Comparison of ENCODE assay signal across 8 cellular contexts in genomic region chr19:58305932-58306323, GRCh38. TPM values are rescaled to one million over a fixed set of nuclear protein-coding genes. Genes with fewer than 3 reads are reported as not detected.
A peak's percentile ranks its signal among the peaks of the same experiment; 100 is the strongest.
DNase-seq lines count a peak whose midpoint lies in the region; ATAC-seq and TF ChIP-seq lines count a peak whose summit lies in the region.

No MANE protein-coding gene starts in this region.

- DNase-seq in GM10248 (ENCODE audit: extremely low spot score) (peak; percentile 33), endodermal cell (no peak), osteoblast (ENCODE audit: insufficient read length, low spot score, missing footprints) (no peak)

- H3K27ac ChIP-seq in OCI-LY3 (ENCODE audit: low read length) (peak overlapping the region; percentile 50; the same call in 1 of the 2 replicates), endodermal cell (ENCODE audit: low read depth, low read length) (no peak overlapping the region), osteoblast (ENCODE audit: low read depth, low read length) (peak overlapping the region; percentile 94)

- H3K79me2 ChIP-seq in OCI-LY3 (ENCODE audit: low read length) (peaks cover 47% of the 10 kb centered on the region), osteoblast (ENCODE audit: insufficient read depth, low read length) (peaks cover 44% of the 10 kb centered on the region)

- peaks cover 54% of the 10 kb centered on the region for H3K36me3 ChIP-seq in OCI-LY3 (replicated peaks; ENCODE audit: low read depth, low read length)
- peaks cover 60% of the 10 kb centered on the region for H3K36me3 ChIP-seq in endodermal cell (ENCODE audit: control insufficient read depth, insufficient read depth, low read length)
- H3K36me3 ChIP-seq in osteoblast (ENCODE audit: insufficient read depth, low read length): peaks cover 32% of the 10 kb centered on the region

- no peak for TF ChIP-seq CTCF in GM10248 (IDR thresholded peaks at IDR 0.05; ENCODE audit: control extremely low read depth, extremely low read depth, low read depth, missing control alignments)
- TF ChIP-seq CTCF in OCI-LY3 (IDR thresholded peaks at IDR 0.05; ENCODE audit: low read depth, low read length): no peak
- TF ChIP-seq CTCF in endodermal cell (conservative IDR thresholded peaks at IDR 0.05): no peak
- TF ChIP-seq CTCF in osteoblast (IDR thresholded peaks at IDR 0.05; ENCODE audit: extremely low read depth, low read depth, low read length): no peak

- no peaks in the 10 kb centered on the region for H3K27me3 ChIP-seq in OCI-LY3 (ENCODE audit: low read depth, low read length)
- no peaks in the 10 kb centered on the region for H3K27me3 ChIP-seq in endodermal cell (ENCODE audit: control insufficient read depth, insufficient read depth, low read length, poor library complexity, severe bottlenecking)
- no peaks in the 10 kb centered on the region for H3K27me3 ChIP-seq in osteoblast (ENCODE audit: insufficient read depth, low read length)

- 70 to 78% methylated on average over 12 of the region's 12 CpGs for WGBS in endodermal cell (ENCODE audit: insufficient coverage in 1 of 2, insufficient read length in 1 of 2), 2 experiments

- H3K9me3 Mint-ChIP-seq in endodermal cell: no peaks in the 10 kb centered on the region

- peaks cover 13% of the 10 kb centered on the region for H3K4me1 ChIP-seq in OCI-LY3 (ENCODE audit: low read length)
- no peaks in the 10 kb centered on the region for H3K4me1 ChIP-seq in endodermal cell (ENCODE audit: control insufficient read depth, insufficient read depth, low read length)
- peaks cover 14% of the 10 kb centered on the region for H3K4me1 ChIP-seq in osteoblast (ENCODE audit: insufficient read depth, low read length)

- H2AFZ ChIP-seq in OCI-LY3 (ENCODE audit: low read depth, low read length) (no peak overlapping the region), osteoblast (ENCODE audit: low read length) (peak overlapping the region; percentile 94)

- POLR2A ChIA-PET in GM10248 (lab: Yijun Ruan, JAX): interaction anchor here (0.6 to 1.5 kb wide), 2 partner anchors 19 to 21 kb away, joined by 4 to 5 read pairs; partner anchors contain the start of gene ZSCAN22

- H3K9ac ChIP-seq in OCI-LY3 (ENCODE audit: low read length) (peak overlapping the region; percentile 83), endodermal cell (ENCODE audit: extremely low read depth, low read length, poor library complexity, severe bottlenecking) (peak overlapping the region; percentile 81)

- H3K9me3 ChIP-seq in OCI-LY3 (ENCODE audit: insufficient read depth, low read length) (no peaks in the 10 kb centered on the region), endodermal cell (ENCODE audit: control insufficient read depth, low read length) (no peaks in the 10 kb centered on the region), osteoblast (ENCODE audit: low read depth, low read length) (no peaks in the 10 kb centered on the region)

- peaks cover 39% of the 10 kb centered on the region for H3K36me3 Mint-ChIP-seq in endodermal cell (ENCODE audit: low read depth)

- no peaks in the 10 kb centered on the region for H4K20me1 ChIP-seq in OCI-LY3 (ENCODE audit: insufficient read depth, low read length)
- peaks cover 11% of the 10 kb centered on the region for H4K20me1 ChIP-seq in osteoblast (ENCODE audit: insufficient read depth, low read length)

- peak overlapping the region; percentile 89 for H3K4me2 ChIP-seq in OCI-LY3 (ENCODE audit: low read length)
- H3K4me2 ChIP-seq in osteoblast (ENCODE audit: insufficient read depth, low read length): peak overlapping the region; percentile 82

- H3K4me3 ChIP-seq in OCI-LY3 (ENCODE audit: low read length) (peak overlapping the region; percentile 88), endodermal cell (ENCODE audit: low read length) (peak overlapping the region; percentile 98), osteoblast (ENCODE audit: insufficient read depth, low read length) (peak overlapping the region; percentile 96)

- H3K27me3 Mint-ChIP-seq in endodermal cell (ENCODE audit: insufficient read depth): no peaks in the 10 kb centered on the region

- H3K4me3 Mint-ChIP-seq in endodermal cell: peak overlapping the region; percentile 97

- H3K4me1 Mint-ChIP-seq in endodermal cell: peaks cover 14% of the 10 kb centered on the region

- CTCF ChIA-PET in GM10248 (lab: Yijun Ruan, JAX): interaction anchor here (1.0 to 1.6 kb wide), 2 partner anchors 16 to 20 kb away, joined by 3 to 5 read pairs; no protein-coding TSS in a partner anchor

- ATAC-seq in GM18870 (IDR thresholded peaks at IDR 0.05; ENCODE audit: unreplicated experiment): no peak
- no peak for ATAC-seq in HG03159 (IDR thresholded peaks at IDR 0.05; ENCODE audit: unreplicated experiment)
- ATAC-seq in GM19395 (IDR thresholded peaks at IDR 0.05; ENCODE audit: unreplicated experiment): no peak
- no peak for ATAC-seq in GM18909 (IDR thresholded peaks at IDR 0.05; ENCODE audit: poor library complexity, unreplicated experiment)

- peak overlapping the region; percentile 54 for H3K27ac Mint-ChIP-seq in endodermal cell

RNA-seq across cellular contexts. Expression of gene ERVK3-1, which starts 0.8 kb away (rescaled TPM):
- total RNA-seq in endodermal cell: 10 to 100 TPM; 27.5 to 28.0 TPM
- polyA plus RNA-seq in endodermal cell (2013, experiment 1 of 2): 35.3 TPM
- 36.1 TPM for polyA plus RNA-seq in endodermal cell (2013, experiment 2 of 2)
- 23.9 and 29.3 TPM in 2 replicates for total RNA-seq in osteoblast

RNA-seq across cellular contexts. Expression of gene ZSCAN22, which starts 20.9 kb away (rescaled TPM):
- total RNA-seq in endodermal cell (1 to 10 TPM; 3.8 TPM), osteoblast (2.5 and 3.5 TPM in 2 replicates)
- 2.9 TPM for polyA plus RNA-seq in endodermal cell (2013, experiment 1 of 2)
- 2.5 TPM for polyA plus RNA-seq in endodermal cell (2013, experiment 2 of 2)

RNA-seq across cellular contexts. Expression of gene ZNF8, which starts 27.2 kb away (rescaled TPM):
- total RNA-seq in endodermal cell: 10 to 100 TPM; 14.4 to 16.1 TPM
- 7.5 TPM for polyA plus RNA-seq in endodermal cell (2013, experiment 1 of 2)
- 8.4 TPM for polyA plus RNA-seq in endodermal cell (2013, experiment 2 of 2)
- total RNA-seq in osteoblast: 8.7 and 8.8 TPM in 2 replicates

RNA-seq across cellular contexts. Expression of gene A1BG, which starts 47.4 kb away (rescaled TPM):
- total RNA-seq in endodermal cell (10 to 100 TPM; 12.6 to 16.4 TPM), osteoblast (1.1 and 1.5 TPM in 2 replicates)
- polyA plus RNA-seq in endodermal cell (2013, experiment 1 of 2): 17.8 TPM
- polyA plus RNA-seq in endodermal cell (2013, experiment 2 of 2): 19.7 TPM

RNA-seq across cellular contexts. Expression of gene ZNF497, which starts 56.6 kb away (rescaled TPM):
- total RNA-seq in endodermal cell: 1 to 10 TPM; 5.2 to 5.9 TPM
- polyA plus RNA-seq in endodermal cell (2013, experiment 1 of 2): 5.0 TPM
- polyA plus RNA-seq in endodermal cell (2013, experiment 2 of 2): 4.1 TPM
- 1.2 and 1.4 TPM in 2 replicates for total RNA-seq in osteoblast
